8 cellular contexts compared by ENCODE assay signal in the genomic region with DNA sequence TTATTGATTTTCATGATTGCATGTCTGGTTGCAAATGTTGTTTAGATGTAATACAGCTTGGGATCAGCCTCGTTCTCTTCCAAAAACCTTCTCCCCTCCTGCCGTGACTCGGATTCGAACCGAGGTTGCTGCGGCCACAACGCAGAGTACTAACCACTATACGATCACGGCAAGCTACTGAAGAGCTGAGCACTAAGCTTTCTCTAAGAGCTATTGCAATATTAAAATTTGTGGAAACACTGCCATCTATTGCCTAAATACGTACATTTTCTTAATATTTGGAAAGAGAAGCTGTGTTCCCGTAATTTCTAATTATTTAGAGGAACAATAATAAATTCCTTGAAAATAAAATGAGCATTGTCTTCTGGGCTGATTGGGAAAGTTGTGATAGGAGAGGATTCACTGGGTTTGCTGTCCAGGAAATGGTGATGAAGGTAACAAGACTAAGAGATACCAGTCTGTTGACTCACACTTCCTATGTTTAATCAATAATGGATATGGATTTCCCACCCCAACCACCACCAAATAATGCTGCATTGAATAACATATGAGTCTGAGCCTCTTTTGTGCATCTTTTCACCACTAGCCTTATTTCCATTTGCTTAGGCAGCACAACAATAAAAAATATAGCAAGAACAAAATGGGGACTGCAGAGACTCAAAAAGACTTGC.
DNase-seq lines count a peak whose midpoint lies in the region; ATAC-seq and TF ChIP-seq lines count a peak whose summit lies in the region.

No MANE protein-coding gene starts in this region.

- no peaks in the 10 kb centered on the region for H3K79me2 ChIP-seq in KMS-11 (ENCODE audit: insufficient read depth, low read depth)

- no peak overlapping the region for H3K4me3 Mint-ChIP-seq in progenitor cell of endocrine pancreas (ENCODE audit: low read depth)

- H3K27ac ChIP-seq in KMS-11 (no peak overlapping the region), thoracic aorta (no peak overlapping the region)

- ATAC-seq in left cardiac atrium: peak; percentile 61 to 74
- ATAC-seq in thoracic aorta (ENCODE audit: insufficient number of reproducible peaks, low FRiP score, low read depth): no peak
- no peak for ATAC-seq in GM21529 (IDR thresholded peaks at IDR 0.05; ENCODE audit: unreplicated experiment)
- no peak for ATAC-seq in GM18502 (IDR thresholded peaks at IDR 0.05; ENCODE audit: poor library complexity, unreplicated experiment)

- peaks cover 4% of the 10 kb centered on the region for H3K27me3 Mint-ChIP-seq in progenitor cell of endocrine pancreas

- H2AFZ ChIP-seq in KMS-11 (ENCODE audit: low read depth): no peak overlapping the region

- H3K4me2 ChIP-seq in KMS-11: no peak overlapping the region

- TF ChIP-seq CTCF in KMS-11 (conservative IDR thresholded peaks at IDR 0.05; ENCODE audit: low read depth, low read length) (peak; percentile 45; the same call in 1 of the 2 replicates), thoracic aorta (IDR thresholded peaks at IDR 0.05) (no peak), progenitor cell of endocrine pancreas (IDR thresholded peaks at IDR 0.05; ENCODE audit: unreplicated experiment) (no peak)

- no peaks in the 10 kb centered on the region for H3K27me3 ChIP-seq in KMS-11 (ENCODE audit: insufficient read depth, low read depth)
- H3K27me3 ChIP-seq in thoracic aorta (replicated peaks; ENCODE audit: insufficient read depth): no peaks in the 10 kb centered on the region

- H3K4me1 ChIP-seq in KMS-11 (ENCODE audit: low read depth, poor library complexity, severe bottlenecking): no peaks in the 10 kb centered on the region
- peaks cover 0 to 8% of the 10 kb centered on the region in 2 donors for H3K4me1 ChIP-seq in thoracic aorta (ENCODE audit: control insufficient read depth in 1 of 2, low read depth in 2 of 2)

- no peak overlapping the region for H3K27ac Mint-ChIP-seq in progenitor cell of endocrine pancreas

- no peaks in the 10 kb centered on the region for H4K20me1 ChIP-seq in KMS-11 (ENCODE audit: insufficient read depth)

- no peaks in the 10 kb centered on the region for H3K36me3 ChIP-seq in KMS-11 (ENCODE audit: insufficient read depth)
- H3K36me3 ChIP-seq in thoracic aorta: no peaks in the 10 kb centered on the region

- no peaks in the 10 kb centered on the region for H3K36me3 Mint-ChIP-seq in progenitor cell of endocrine pancreas (ENCODE audit: insufficient read depth)

- H3K4me1 Mint-ChIP-seq in progenitor cell of endocrine pancreas (ENCODE audit: low read depth): peaks cover 2% of the 10 kb centered on the region

- peak; percentile 20 for DNase-seq in COLO829 (ENCODE audit: low spot score)
- DNase-seq in UCSD-AML1 (lab: John Stamatoyannopoulos, UW; ENCODE audit: unreplicated experiment): peak; percentile 33
- peak; percentile 22 for DNase-seq in left cardiac atrium
- no peak for DNase-seq in thoracic aorta (ENCODE audit: low spot score)
- no peak for DNase-seq in progenitor cell of endocrine pancreas (ENCODE audit: low spot score, unreplicated experiment)

- intact Hi-C loops in left cardiac atrium (cut with DNase I): no loop called here

- no peaks in the 10 kb centered on the region for H3K9me3 ChIP-seq in thoracic aorta

- no peaks in the 10 kb centered on the region for H3K9me3 Mint-ChIP-seq in progenitor cell of endocrine pancreas (ENCODE audit: low read depth)

- H3K4me3 ChIP-seq in KMS-11 (IDR thresholded peaks at IDR 0.05; ENCODE audit: insufficient read depth, low read depth, low read length): no peak overlapping the region
- peak overlapping the region; percentile 3 for H3K4me3 ChIP-seq in thoracic aorta

- no peak overlapping the region for H3K9ac ChIP-seq in KMS-11

Comparison
In these comparisons a context has a peak if more than half of its experiments do, and no peak if none do; other contexts are left out.
1. DNase-seq: peak in COLO829 (single experiment), UCSD-AML1 (single experiment) and left cardiac atrium (single experiment); none in thoracic aorta (single experiment) and progenitor cell of endocrine pancreas (single experiment).
2. ATAC-seq: peak in left cardiac atrium (2 of 2); none in thoracic aorta (single experiment), GM21529 (single experiment) and GM18502 (single experiment).